Comparison of ENCODE assay signal across 14 cellular contexts in the genomic region with DNA sequence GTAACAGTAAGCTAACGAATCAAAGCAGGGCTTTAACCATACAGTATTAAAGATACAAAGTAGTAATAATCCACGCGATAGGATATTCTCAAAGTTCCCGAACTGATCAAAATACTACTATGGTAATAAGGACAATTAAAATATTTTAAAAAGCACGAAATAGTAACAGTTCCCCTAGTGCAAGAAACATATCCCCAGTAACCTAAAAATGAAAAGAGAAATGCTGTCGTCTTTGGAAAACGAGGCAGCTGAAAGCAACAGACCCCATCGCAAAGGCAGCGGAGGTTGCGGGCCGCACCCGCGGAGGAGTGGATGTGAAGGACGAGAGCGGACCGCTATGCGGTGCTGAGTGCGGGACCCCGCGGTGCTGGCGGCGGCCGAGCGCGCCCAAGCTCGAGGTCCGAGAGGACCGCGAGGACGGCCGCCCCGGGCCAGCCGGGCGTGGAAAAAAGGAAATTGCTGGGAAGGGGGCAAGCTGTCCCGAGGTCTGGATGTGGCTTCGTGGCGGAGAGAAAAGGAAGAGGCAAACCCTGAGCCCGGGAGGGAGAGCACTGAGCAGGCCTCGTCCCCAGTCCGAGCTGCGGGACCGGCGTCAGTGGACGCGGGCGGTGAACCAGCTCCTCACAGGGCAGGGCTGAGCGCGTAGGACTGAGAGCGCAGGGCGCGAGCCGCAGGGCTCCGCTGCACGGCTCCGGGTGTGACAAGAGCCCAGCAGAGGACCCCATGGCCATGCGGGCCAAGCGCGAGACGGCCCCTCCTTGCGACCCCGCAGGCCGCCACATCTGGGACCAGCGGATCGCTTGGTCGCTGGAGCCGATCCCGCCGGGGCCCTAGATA. TPM values are rescaled to one million over a fixed set of nuclear protein-coding genes. Genes with fewer than 3 reads are reported as not detected.
DNase-seq lines count a peak whose midpoint lies in the region; ATAC-seq and TF ChIP-seq lines count a peak whose summit lies in the region.
"Had no signal": no experiment of that assay in that cellular context is flagged by ENCODE, and none has a peak within 500 bp of the region (broad histone marks: within the 10 kb centered on the region; RNA-seq: fewer than 3 reads in every experiment).

No MANE protein-coding gene starts in this region.

- intact Hi-C loops in Right ventricle myocardium inferior (cut with DNase I), result no loop called here

- H3K36me3 Mint-ChIP-seq in chondrocyte (ENCODE audit: low read depth) (peaks cover 12% of the 10 kb centered on the region), naive B cell (peaks cover 0 to 7% of the 10 kb centered on the region in 2 donors)

- peaks cover 47 to 61% of the 10 kb centered on the region in 2 donors for H3K27me3 ChIP-seq in right atrium auricular region
- peaks cover 0 to 66% (median 48%) of the 10 kb centered on the region in 4 donors for H3K27me3 ChIP-seq in upper lobe of left lung

- no peaks in the 10 kb centered on the region for H3K9me3 Mint-ChIP-seq in chondrocyte (ENCODE audit: low read depth)
- H3K9me3 Mint-ChIP-seq in naive B cell, result peaks cover 0 to 5% (median 4%) of the 10 kb centered on the region in 7 donors

- TF ChIP-seq CTCF in right atrium auricular region (IDR thresholded peaks at IDR 0.05) (no peak), chondrocyte (IDR thresholded peaks at IDR 0.05) (no peak), upper lobe of left lung (IDR thresholded peaks at IDR 0.05) (no peak)

- no peak overlapping the region for H3K4me3 ChIP-seq in right atrium auricular region
- peak overlapping the region; percentile 18 to 52 (median 36) for H3K4me3 ChIP-seq in upper lobe of left lung

- no peak for ATAC-seq in Right ventricle myocardium inferior
- ATAC-seq in naive B cell (ENCODE audit: low read depth in 2 of 2), result no peak
- no peak for ATAC-seq in upper lobe of left lung (ENCODE audit: low FRiP score in 2 of 2)
- ATAC-seq in GM18502 (IDR thresholded peaks at IDR 0.05; ENCODE audit: poor library complexity, unreplicated experiment), result no peak
- ATAC-seq: HCT116 had no signal

- no peak for TF ChIP-seq EP300 in upper lobe of left lung (IDR thresholded peaks at IDR 0.05)

- peaks cover 20% of the 10 kb centered on the region for H3K4me1 Mint-ChIP-seq in chondrocyte (ENCODE audit: low read depth)
- H3K4me1 Mint-ChIP-seq in naive B cell, result peaks cover 22 to 56% (median 46%) of the 10 kb centered on the region in 3 donors

- WGBS in upper lobe of left lung, 2 donors, result 7 to 12% methylated on average over 42 to 48 of the region's 68 CpGs

- DNase-seq in right atrium auricular region (ENCODE audit: low spot score) (peak; percentile 46), Right ventricle myocardium inferior (ENCODE audit: missing footprints) (no peak), chondrocyte (ENCODE audit: low spot score) (no peak), naive B cell (no peak), upper lobe of left lung (peak in 1 of 2 donors; percentile 84), amniotic stem cell (lab: John Stamatoyannopoulos, UW) (no peak)
- no peak for DNase-seq in stimulated activated naive CD4-positive, alpha-beta T cell treated with Interleukin-2 at 50 U/mL for 16 hours (lab: John Stamatoyannopoulos, UW)
- DNase-seq: activated CD8-positive, alpha-beta memory T cell treated with anti-CD3 and anti-CD28 coated beads, Interleukin-2, amount 50 U/mL, for 4 hours; esophagus squamous epithelium had no signal

- H3K27me3 Mint-ChIP-seq in chondrocyte (ENCODE audit: low read depth) (peaks cover 66% of the 10 kb centered on the region), naive B cell (peaks cover 70 to 87% (median 80%) of the 10 kb centered on the region in 3 donors)

- H3K27ac ChIP-seq in right atrium auricular region (no peak overlapping the region), upper lobe of left lung (peak overlapping the region; percentile 78 to 92 (median 86))
- H3K27ac ChIP-seq: breast epithelium, esophagus squamous epithelium had no signal

- H3K27ac Mint-ChIP-seq in chondrocyte (ENCODE audit: unreplicated experiment) (no peak overlapping the region), naive B cell (peak overlapping the region in 5 of 6 donors; percentile 6 to 95 (median 72))

- TF ChIP-seq POLR2A in upper lobe of left lung (IDR thresholded peaks at IDR 0.05), result no peak

- H3K4me3 Mint-ChIP-seq in chondrocyte (ENCODE audit: unreplicated experiment), result peak overlapping the region; percentile 50
- H3K4me3 Mint-ChIP-seq in naive B cell, result peak overlapping the region; percentile 12 to 83 (median 70)

- no peaks in the 10 kb centered on the region for H3K36me3 ChIP-seq in right atrium auricular region
- no peaks in the 10 kb centered on the region for H3K36me3 ChIP-seq in upper lobe of left lung
- H3K36me3 ChIP-seq: breast epithelium, esophagus squamous epithelium had no signal

- H3K9me3 ChIP-seq in right atrium auricular region (no peaks in the 10 kb centered on the region), upper lobe of left lung (no peaks in the 10 kb centered on the region)
- H3K9me3 ChIP-seq: esophagus squamous epithelium had no signal

- H3K4me1 ChIP-seq in right atrium auricular region (peaks cover 0 to 36% of the 10 kb centered on the region in 2 donors), upper lobe of left lung (peaks cover 18 to 48% (median 31%) of the 10 kb centered on the region in 4 donors)

RNA-seq across cellular contexts. Expression of a gene that starts 2.1 kb away (rescaled TPM):
- total RNA-seq in right atrium auricular region (not detected), Right ventricle myocardium inferior (not detected), chondrocyte (not detected in 3 replicates), upper lobe of left lung (10 to 100 TPM; 10.2 to 69.1 (median 22.7) TPM)
- not detected for polyA plus RNA-seq in naive B cell (ENCODE audit: low read depth in 6 of 6)
- total RNA-seq: esophagus squamous epithelium, PC-3, renal cortical epithelial cell had no signal

RNA-seq across cellular contexts. Expression of a gene that starts 54.7 kb away (rescaled TPM):
- total RNA-seq in right atrium auricular region (1 to 10 TPM; 4.3 to 6.9 TPM), Right ventricle myocardium inferior (12.1 TPM), chondrocyte (2.0 to 8.6 TPM (median 8.4 TPM) in 3 replicates), upper lobe of left lung (100 to 1,000 TPM in 2 of 6 donors, 10 to 100 TPM in 4; 22.4 to 130 (median 92.7) TPM)
- not detected for polyA plus RNA-seq in naive B cell (ENCODE audit: low read depth in 6 of 6)

Comparison
In these comparisons a context has a peak if more than half of its experiments do, and no peak if none do; other contexts are left out.
1. H3K27ac ChIP-seq: peak in upper lobe of left lung (4 of 4); none in right atrium auricular region (0 of 2).
2. H3K4me3 ChIP-seq: peak in upper lobe of left lung (4 of 4); none in right atrium auricular region (0 of 2).